1 cellular context compared by ENCODE assay signal in the genomic region with DNA sequence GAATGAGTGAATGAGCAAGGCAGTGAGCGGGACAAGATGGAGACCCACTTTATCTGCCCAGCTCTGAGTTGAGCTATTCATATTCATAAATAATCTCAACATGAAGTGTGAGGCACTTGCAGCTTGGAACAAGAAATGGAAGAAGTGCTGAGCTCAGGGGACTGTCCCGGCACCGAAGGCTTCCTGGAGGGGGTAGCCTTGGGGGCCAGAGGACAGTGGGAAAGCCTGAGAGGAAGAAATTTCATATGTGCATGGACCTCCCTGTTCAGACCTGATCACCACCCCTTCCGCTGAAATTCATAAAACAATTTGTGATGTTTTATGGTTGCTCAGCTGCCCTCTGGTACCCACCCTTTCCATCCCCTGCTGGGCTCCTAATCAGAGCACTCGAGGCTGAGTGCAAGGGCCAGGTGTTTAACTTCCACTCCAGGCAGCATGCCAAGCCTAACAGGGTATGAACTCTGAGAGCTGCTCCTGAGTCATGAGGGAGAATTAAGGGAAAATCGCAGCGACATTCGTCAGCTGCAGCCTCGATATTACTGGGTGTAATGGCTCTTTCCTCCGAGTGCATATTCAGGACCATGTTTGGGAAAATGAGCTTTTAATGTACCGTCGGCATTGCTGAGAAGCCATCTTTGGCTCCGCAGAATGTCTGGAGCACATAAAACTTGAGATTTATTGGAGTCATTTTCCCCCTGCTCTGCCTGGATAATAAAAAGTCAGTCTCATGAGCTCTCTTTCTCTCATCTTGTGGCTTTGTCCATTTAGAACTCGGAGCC.
TF ChIP-seq lines count a peak whose summit lies in the region.

No MANE protein-coding gene starts in this region.

TF ChIP-seq in SK-N-SH, 30 proteins besides CTCF, POLR2A, EP300 and RAD21 (continued from another document):
- TF ChIP-seq, protein P1, sequence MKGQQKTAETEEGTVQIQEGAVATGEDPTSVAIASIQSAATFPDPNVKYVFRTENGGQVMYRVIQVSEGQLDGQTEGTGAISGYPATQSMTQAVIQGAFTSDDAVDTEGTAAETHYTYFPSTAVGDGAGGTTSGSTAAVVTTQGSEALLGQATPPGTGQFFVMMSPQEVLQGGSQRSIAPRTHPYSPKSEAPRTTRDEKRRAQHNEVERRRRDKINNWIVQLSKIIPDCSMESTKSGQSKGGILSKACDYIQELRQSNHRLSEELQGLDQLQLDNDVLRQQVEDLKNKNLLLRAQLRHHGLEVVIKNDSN (IDR thresholded peaks at IDR 0.05; ENCODE audit: borderline replicate concordance, low read depth): 0 out of 2 replicates have a peak, but pooled peaks have one; percentile 5
- TF ChIP-seq, protein P2, sequence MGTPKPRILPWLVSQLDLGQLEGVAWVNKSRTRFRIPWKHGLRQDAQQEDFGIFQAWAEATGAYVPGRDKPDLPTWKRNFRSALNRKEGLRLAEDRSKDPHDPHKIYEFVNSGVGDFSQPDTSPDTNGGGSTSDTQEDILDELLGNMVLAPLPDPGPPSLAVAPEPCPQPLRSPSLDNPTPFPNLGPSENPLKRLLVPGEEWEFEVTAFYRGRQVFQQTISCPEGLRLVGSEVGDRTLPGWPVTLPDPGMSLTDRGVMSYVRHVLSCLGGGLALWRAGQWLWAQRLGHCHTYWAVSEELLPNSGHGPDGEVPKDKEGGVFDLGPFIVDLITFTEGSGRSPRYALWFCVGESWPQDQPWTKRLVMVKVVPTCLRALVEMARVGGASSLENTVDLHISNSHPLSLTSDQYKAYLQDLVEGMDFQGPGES (IDR thresholded peaks at IDR 0.05; ENCODE audit: low read depth, low read length): no peak
- TF ChIP-seq, protein P3, sequence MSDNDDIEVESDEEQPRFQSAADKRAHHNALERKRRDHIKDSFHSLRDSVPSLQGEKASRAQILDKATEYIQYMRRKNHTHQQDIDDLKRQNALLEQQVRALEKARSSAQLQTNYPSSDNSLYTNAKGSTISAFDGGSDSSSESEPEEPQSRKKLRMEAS (IDR thresholded peaks at IDR 0.05; ENCODE audit: low read depth): 0 out of 2 replicates have a peak, but pooled peaks have one; percentile 14
- TF ChIP-seq CHD2 (IDR thresholded peaks at IDR 0.05; ENCODE audit: low read length, partially characterized antibody) (peak; percentile 80), EZH2phosphoT487 (IDR thresholded peaks at IDR 0.05; ENCODE audit: borderline replicate concordance, low read depth) (no peak), RFX5 (IDR thresholded peaks at IDR 0.05; ENCODE audit: low read length) (peak; percentile 7; the same call in 1 of the 2 replicates), MXI1 (IDR thresholded peaks at IDR 0.05; ENCODE audit: low read depth, low read length) (peak; percentile 30; the same call in 1 of the 2 replicates)
TF ChIP-seq in SK-N-SH: peak in this region for 15.
